1 cellular context compared by ENCODE assay signal in the genomic region with DNA sequence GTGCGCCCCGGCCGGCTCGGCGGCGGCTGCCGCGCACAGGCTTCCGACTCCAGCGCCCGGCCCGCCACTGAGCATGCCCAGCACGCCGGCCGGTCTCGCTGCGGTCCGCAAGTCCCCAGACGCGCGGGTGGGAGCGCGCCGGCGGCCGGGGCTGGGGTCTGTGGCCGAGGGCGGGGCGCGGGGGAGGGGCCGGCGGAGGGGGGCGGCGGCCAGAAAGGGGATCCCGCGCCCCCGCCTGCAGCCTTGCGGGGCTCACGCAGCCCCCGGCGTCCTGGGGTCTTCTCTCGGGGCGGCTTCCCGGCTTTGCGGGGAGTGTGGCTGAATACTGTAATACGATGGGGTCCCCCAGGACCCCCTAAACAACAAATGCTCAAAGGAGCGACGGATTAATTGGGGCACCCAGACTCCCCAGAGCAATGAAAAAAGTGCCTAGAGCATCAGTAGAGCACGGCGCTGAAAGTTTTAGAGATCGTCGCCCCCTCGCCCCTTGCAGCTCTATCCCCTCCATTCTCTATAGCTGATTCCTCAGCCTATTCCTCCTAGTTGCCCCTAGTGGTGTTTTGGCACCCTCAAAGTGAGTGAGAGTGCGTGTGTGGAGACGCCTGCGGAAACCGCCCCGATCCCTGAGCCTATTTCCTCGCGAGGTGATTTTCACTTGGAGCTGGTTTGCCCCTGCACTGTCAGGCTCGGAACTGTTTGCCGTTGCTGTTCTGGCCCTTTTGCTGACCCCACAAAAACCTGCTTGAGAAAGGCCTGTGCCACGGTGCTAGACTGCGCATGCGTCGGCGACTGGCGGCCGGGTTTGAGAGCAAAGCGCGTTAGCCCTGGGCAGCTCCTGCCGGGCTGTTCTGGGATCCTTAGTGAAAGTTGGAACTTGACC.
TF ChIP-seq lines count a peak whose summit lies in the region.

TSS of gene VAV3 (minus strand) at position 69 of the 880 bp plus-strand sequence. CDS start 311 bp downstream, outside the sequence.

TF ChIP-seq in H1, 55 proteins besides CTCF, POLR2A, EP300 and RAD21 (continued from another document):
- TF ChIP-seq SP4 (IDR thresholded peaks at IDR 0.05; ENCODE audit: low read length) (no peak), ASH2L (IDR thresholded peaks at IDR 0.05; ENCODE audit: low read length) (peak; percentile 81), MAFK (IDR thresholded peaks at IDR 0.05; ENCODE audit: low read depth, low read length) (peak; percentile 81), PHF8 (conservative IDR thresholded peaks at IDR 0.05; ENCODE audit: low read depth, low read length) (0 out of 2 replicates have a peak, but pooled peaks have one; percentile 13), USF2 (IDR thresholded peaks at IDR 0.05; ENCODE audit: low read length) (no peak), KDM4A (IDR thresholded peaks at IDR 0.05; ENCODE audit: low read depth, low read length, severe bottlenecking) (peak; percentile 74)
- TF ChIP-seq, protein P1, sequence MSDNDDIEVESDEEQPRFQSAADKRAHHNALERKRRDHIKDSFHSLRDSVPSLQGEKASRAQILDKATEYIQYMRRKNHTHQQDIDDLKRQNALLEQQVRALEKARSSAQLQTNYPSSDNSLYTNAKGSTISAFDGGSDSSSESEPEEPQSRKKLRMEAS (IDR thresholded peaks at IDR 0.05) = peak; percentile 10
- TF ChIP-seq, protein P2, sequence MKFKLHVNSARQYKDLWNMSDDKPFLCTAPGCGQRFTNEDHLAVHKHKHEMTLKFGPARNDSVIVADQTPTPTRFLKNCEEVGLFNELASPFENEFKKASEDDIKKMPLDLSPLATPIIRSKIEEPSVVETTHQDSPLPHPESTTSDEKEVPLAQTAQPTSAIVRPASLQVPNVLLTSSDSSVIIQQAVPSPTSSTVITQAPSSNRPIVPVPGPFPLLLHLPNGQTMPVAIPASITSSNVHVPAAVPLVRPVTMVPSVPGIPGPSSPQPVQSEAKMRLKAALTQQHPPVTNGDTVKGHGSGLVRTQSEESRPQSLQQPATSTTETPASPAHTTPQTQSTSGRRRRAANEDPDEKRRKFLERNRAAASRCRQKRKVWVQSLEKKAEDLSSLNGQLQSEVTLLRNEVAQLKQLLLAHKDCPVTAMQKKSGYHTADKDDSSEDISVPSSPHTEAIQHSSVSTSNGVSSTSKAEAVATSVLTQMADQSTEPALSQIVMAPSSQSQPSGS (IDR thresholded peaks at IDR 0.05; ENCODE audit: low read length) = 0 out of 2 replicates have a peak, but pooled peaks have one; percentile 34
